In the genomic region with DNA sequence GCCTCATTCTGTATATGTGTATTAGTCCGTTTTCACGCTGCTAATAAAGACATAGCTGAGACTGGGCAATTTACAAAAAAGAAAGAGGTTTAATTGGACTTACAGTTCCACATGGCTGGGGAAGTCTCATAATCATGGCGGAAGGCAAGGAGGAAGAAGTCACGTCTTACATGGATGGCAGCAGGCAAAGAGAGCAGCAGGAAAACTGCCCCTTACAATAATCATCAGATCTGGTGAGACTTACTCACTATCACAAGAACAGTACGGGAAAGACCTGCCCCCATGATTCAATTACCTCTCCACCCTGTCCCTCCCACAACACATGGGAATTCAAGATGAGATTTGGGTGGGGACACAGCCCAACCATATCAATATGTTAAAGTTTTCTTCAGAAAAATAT, we compare ENCODE assay signal across 28 cellular contexts.
"Had no signal": no experiment of that assay in that cellular context is flagged by ENCODE, and none has a peak within 500 bp of the region (broad histone marks: within the 10 kb centered on the region; RNA-seq: fewer than 3 reads in every experiment).

No MANE protein-coding gene starts in this region.

- H3K4me3 Mint-ChIP-seq: stimulated activated effector memory CD8-positive, alpha-beta T cell treated with anti-CD3 and anti-CD28 coated beads, Interleukin-12 subunit alpha, Interleukin-12 subunit beta, amount 100 ng/mL, for 72 hours; stimulated activated naive B cell treated with anti-CD40 and anti-IgM and Interleukin-4, amounts not matched to agents 10 μg/mL and 1 μg/mL and 100 μg/mL, for 72 hours; stimulated activated naive CD8-positive, alpha-beta T cell treated with anti-CD3 and anti-CD28 coated beads, Interleukin-15, amount 100 ng/mL, for 72 hours; stimulated activated naive CD8-positive, alpha-beta T cell treated with anti-CD3 and anti-CD28 coated beads, Interleukin-15, Interleukin-2, amounts not matched to agents 100 ng/mL and 50 ng/mL, for 24 hours; type B pancreatic cell had no signal

- H3K4me1 Mint-ChIP-seq: stimulated activated effector memory CD8-positive, alpha-beta T cell treated with anti-CD3 and anti-CD28 coated beads, Interleukin-12 subunit alpha, Interleukin-12 subunit beta, amount 100 ng/mL, for 72 hours; stimulated activated naive B cell treated with anti-CD40 and anti-IgM and Interleukin-4, amounts not matched to agents 10 μg/mL and 1 μg/mL and 100 μg/mL, for 72 hours; stimulated activated naive CD8-positive, alpha-beta T cell treated with anti-CD3 and anti-CD28 coated beads, Interleukin-15, amount 100 ng/mL, for 72 hours had no signal

- ATAC-seq: stimulated activated effector memory CD8-positive, alpha-beta T cell treated with anti-CD3 and anti-CD28 coated beads, Interleukin-12 subunit alpha, Interleukin-12 subunit beta, amount 100 ng/mL, for 72 hours; stimulated activated naive B cell treated with anti-CD40 and anti-IgM and Interleukin-4, amounts not matched to agents 10 μg/mL and 1 μg/mL and 100 μg/mL, for 72 hours; stimulated activated naive CD8-positive, alpha-beta T cell treated with anti-CD3 and anti-CD28 coated beads, Interleukin-15, amount 100 ng/mL, for 72 hours; stimulated activated naive CD8-positive, alpha-beta T cell treated with anti-CD3 and anti-CD28 coated beads, Interleukin-15, Interleukin-2, amounts not matched to agents 100 U/mL and 50 U/mL, for 24 hours; upper lobe of right lung had no signal

- H3K36me3 ChIP-seq: stomach, suprapubic skin, thoracic aorta, thyroid gland, tibial artery, tibial nerve, transverse colon, upper lobe of left lung, upper lobe of right lung, uterus, vagina had no signal

- H3K27ac Mint-ChIP-seq: stimulated activated effector memory CD8-positive, alpha-beta T cell treated with anti-CD3 and anti-CD28 coated beads, Interleukin-12 subunit alpha, Interleukin-12 subunit beta, amount 100 ng/mL, for 72 hours; stimulated activated naive B cell treated with anti-CD40 and anti-IgM and Interleukin-4, amounts not matched to agents 10 μg/mL and 1 μg/mL and 100 μg/mL, for 72 hours; stimulated activated naive CD8-positive, alpha-beta T cell treated with anti-CD3 and anti-CD28 coated beads, Interleukin-15, amount 100 ng/mL, for 72 hours; stimulated activated naive CD8-positive, alpha-beta T cell treated with anti-CD3 and anti-CD28 coated beads, Interleukin-15, Interleukin-2, amounts not matched to agents 100 ng/mL and 50 ng/mL, for 24 hours; type B pancreatic cell had no signal

- H3K27me3 ChIP-seq: stomach, suprapubic skin, testis, thyroid gland, tibial artery, tibial nerve, transverse colon, upper lobe of left lung, upper lobe of right lung, uterus, vagina had no signal

- H3K27me3 Mint-ChIP-seq: stimulated activated naive B cell treated with anti-CD40 and anti-IgM and Interleukin-4, amounts not matched to agents 10 μg/mL and 1 μg/mL and 100 μg/mL, for 72 hours; stimulated activated naive CD8-positive, alpha-beta T cell treated with anti-CD3 and anti-CD28 coated beads, Interleukin-15, amount 100 ng/mL, for 72 hours; type B pancreatic cell had no signal

- H3K4me3 ChIP-seq: stomach, suprapubic skin, testis, thoracic aorta, thyroid gland, tibial artery, tibial nerve, transverse colon, upper lobe of left lung, upper lobe of right lung, uterus, vagina had no signal

- FAIRE-seq: urothelium cell line had no signal

- H3K4me1 ChIP-seq: stomach, suprapubic skin, testis, thyroid gland, tibial artery, tibial nerve, transverse colon, upper lobe of left lung, upper lobe of right lung, uterus, vagina had no signal

- H3K27ac ChIP-seq: stomach, suprapubic skin, testis, thoracic aorta, thyroid gland, tibial artery, tibial nerve, transverse colon, upper lobe of left lung, upper lobe of right lung, uterus, vagina had no signal

- H3K36me3 Mint-ChIP-seq: stimulated activated effector memory CD8-positive, alpha-beta T cell treated with anti-CD3 and anti-CD28 coated beads, Interleukin-12 subunit alpha, Interleukin-12 subunit beta, amount 100 ng/mL, for 72 hours; type B pancreatic cell had no signal

- H3K9me3 ChIP-seq: suprapubic skin, testis, thoracic aorta, thyroid gland, transverse colon, upper lobe of left lung, uterus, vagina had no signal

- DNase-seq: stimulated activated CD4-positive, alpha-beta T cell treated with anti-CD3 and anti-CD28 coated beads, Interleukin-2, amount 100 ng/mL, for 48 hours; stimulated activated CD4-positive, alpha-beta T cell treated with anti-CD3 and anti-CD28 coated beads, Interleukin-4, amount 100 ng/mL, for 1 hour; stimulated activated CD4-positive, alpha-beta T cell treated with anti-CD3 and anti-CD28 coated beads, Interleukin-4, amount 100 ng/mL, for 24 hours; stimulated activated CD4-positive, alpha-beta T cell treated with anti-CD3 and anti-CD28 coated beads, Interleukin-4, amount 100 ng/mL, for 4 hours; stimulated activated CD8-positive, alpha-beta memory T cell treated with anti-CD3 and anti-CD28 coated beads, Interleukin-4, amount 100 ng/mL, for 48 hours; stimulated activated naive B cell treated with anti-CD40 and anti-IgM and Interleukin-4, amounts not matched to agents 10 μg/mL and 1 μg/mL and 100 μg/mL, for 72 hours; stimulated activated naive CD4-positive, alpha-beta T cell; stimulated activated naive CD4-positive, alpha-beta T cell treated with Interleukin-2 at 50 U/mL for 16 hours; stimulated activated naive CD8-positive, alpha-beta T cell treated with anti-CD3 and anti-CD28 coated beads, Interleukin-15, amount 100 ng/mL, for 72 hours; stimulated activated naive CD8-positive, alpha-beta T cell treated with anti-CD3 and anti-CD28 coated beads, Interleukin-15, Interleukin-2, amounts not matched to agents 100 U/mL and 50 U/mL, for 24 hours; stomach; substantia nigra; testis; thyroid gland; tibial artery; transverse colon; trophoblast cell; upper lobe of left lung; upper lobe of right lung; uterus had no signal
